9 cellular contexts compared by ENCODE assay signal in genomic region chr1:32755098-32755809, GRCh38. TPM values are rescaled to one million over a fixed set of nuclear protein-coding genes. Genes with fewer than 3 reads are reported as not detected.
A peak's percentile ranks its signal among the peaks of the same experiment; 100 is the strongest.
DNase-seq lines count a peak whose midpoint lies in the region; ATAC-seq and TF ChIP-seq lines count a peak whose summit lies in the region.
"Had no signal": no experiment of that assay in that cellular context is flagged by ENCODE, and none has a peak within 500 bp of the region (broad histone marks: within the 10 kb centered on the region; RNA-seq: fewer than 3 reads in every experiment).

No MANE protein-coding gene starts in this region.

- H3K79me2 ChIP-seq in PC-3 (ENCODE audit: low read length): peaks cover 66% of the 10 kb centered on the region
- peaks cover 25% of the 10 kb centered on the region for H3K79me2 ChIP-seq in mesendoderm (ENCODE audit: control insufficient read depth, insufficient read depth, low read length)

- peaks cover 10% of the 10 kb centered on the region for H3K79me1 ChIP-seq in mesendoderm (ENCODE audit: low read length)

- peak overlapping the region; percentile 29 for H3K27ac ChIP-seq in PC-3 (ENCODE audit: low read length)
- peak overlapping the region; percentile 48 for H3K27ac ChIP-seq in duodenal mucosa (ENCODE audit: low read depth, low read length)
- peak overlapping the region; percentile 41 for H3K27ac ChIP-seq in mesendoderm (ENCODE audit: low read depth, low read length)
- H3K27ac ChIP-seq in tibial nerve: peak overlapping the region in 3 of 4 donors; percentile 59 to 78 (median 77)

- no peaks in the 10 kb centered on the region for H3K9me3 ChIP-seq in PC-3 (ENCODE audit: low read length)
- no peaks in the 10 kb centered on the region for H3K9me3 ChIP-seq in duodenal mucosa (ENCODE audit: control insufficient read depth in 1 of 2, low read length in 2 of 2)
- H3K9me3 ChIP-seq in tibial nerve: no peaks in the 10 kb centered on the region

- H3K27me3 ChIP-seq in PC-3 (ENCODE audit: low read length) (no peaks in the 10 kb centered on the region), duodenal mucosa (ENCODE audit: control insufficient read depth in 1 of 2, insufficient read depth in 2 of 2, low read length in 2 of 2) (no peaks in the 10 kb centered on the region), mesendoderm (ENCODE audit: insufficient read depth, low read length, poor library complexity) (no peaks in the 10 kb centered on the region), tibial nerve (no peaks in the 10 kb centered on the region)

- H2BK5ac ChIP-seq in mesendoderm (ENCODE audit: low read length): peak overlapping the region; percentile 16

- H3K9me2 ChIP-seq in PC-3 (replicated peaks; ENCODE audit: low read length): no peaks in the 10 kb centered on the region

- no peak overlapping the region for H2AFZ ChIP-seq in PC-3 (ENCODE audit: low read length)

- H3K4me3 ChIP-seq in PC-3 (ENCODE audit: low read length) (peak overlapping the region; percentile 80), duodenal mucosa (ENCODE audit: low read depth in 1 of 2, low read length in 2 of 2) (no peak overlapping the region), mesendoderm (ENCODE audit: low read length) (peak overlapping the region; percentile 52), tibial nerve (peak overlapping the region in 2 of 4 donors; percentile 63 to 79)

- WGBS in mesendoderm (ENCODE audit: extremely low coverage, insufficient coverage, low lambda C conversion rate): no CpG with 5 or more reads among the region's 10 CpGs
- 44 to 52% methylated on average over 10 of the region's 10 CpGs for WGBS in tibial nerve, 2 donors

- H3K56ac ChIP-seq in mesendoderm (ENCODE audit: low read length): peak overlapping the region; percentile 86

- H3K36me3 ChIP-seq in PC-3 (ENCODE audit: low read depth, low read length): no peaks in the 10 kb centered on the region
- H3K36me3 ChIP-seq in duodenal mucosa (ENCODE audit: control insufficient read depth in 1 of 2, insufficient read depth in 2 of 2, low read length in 2 of 2): no peaks in the 10 kb centered on the region
- no peaks in the 10 kb centered on the region for H3K36me3 ChIP-seq in mesendoderm (ENCODE audit: control insufficient read depth, insufficient read depth, low read length)
- H3K36me3 ChIP-seq in tibial nerve: no peaks in the 10 kb centered on the region

- H2BK120ac ChIP-seq in mesendoderm (ENCODE audit: low read depth, low read length): no peak overlapping the region

- H3K4ac ChIP-seq in mesendoderm (ENCODE audit: low read depth, low read length): peak overlapping the region; percentile 59

- peaks cover 14% of the 10 kb centered on the region for H3F3A ChIP-seq in PC-3 (ENCODE audit: low read length, unreplicated experiment)

- no peak for TF ChIP-seq POLR2A in tibial nerve (IDR thresholded peaks at IDR 0.05)

- H2AK5ac ChIP-seq in mesendoderm (ENCODE audit: low read length): peak overlapping the region; percentile 54

- POLR2A ChIA-PET in PC-3 (lab: Charles Lee; ENCODE audit: unreplicated experiment): no interaction called here

- no peak overlapping the region for H4K5ac ChIP-seq in mesendoderm (ENCODE audit: low read length)

- peak overlapping the region; percentile 69 for H3K23ac ChIP-seq in mesendoderm (ENCODE audit: low read length)

- H3K4me2 ChIP-seq in PC-3 (ENCODE audit: low read length) (peak overlapping the region; percentile 86), mesendoderm (ENCODE audit: low read length) (peak overlapping the region; percentile 70)

- peaks cover 51% of the 10 kb centered on the region for H3K4me1 ChIP-seq in PC-3 (ENCODE audit: insufficient read depth, low read length)
- H3K4me1 ChIP-seq in duodenal mucosa (ENCODE audit: control insufficient read depth in 1 of 2, insufficient read depth in 2 of 2, low read length in 2 of 2): peaks cover 51 to 58% of the 10 kb centered on the region in 2 donors
- peaks cover 38% of the 10 kb centered on the region for H3K4me1 ChIP-seq in mesendoderm (ENCODE audit: control insufficient read depth, low read depth, low read length)
- H3K4me1 ChIP-seq in tibial nerve: peaks cover 0 to 44% (median 11%) of the 10 kb centered on the region in 4 donors

- peak overlapping the region; percentile 19 for H3K18ac ChIP-seq in mesendoderm (ENCODE audit: low read length)

- TF ChIP-seq CTCF in PC-3 (conservative IDR thresholded peaks at IDR 0.05; ENCODE audit: low read depth, low read length): no peak
- TF ChIP-seq CTCF in tibial nerve (IDR thresholded peaks at IDR 0.05): no peak

- CTCF ChIA-PET in PC-3 (lab: Charles Lee): no interaction called here

- DNase-seq in PC-3 (no peak), mesendoderm (peak; percentile 79), tibial nerve (ENCODE audit: low spot score in 2 of 2) (no peak), ecto neural progenitor cell (ENCODE audit: low spot score) (no peak), hepatic stellate cell (ENCODE audit: low spot score) (no peak)
- DNase-seq: SHP77 treated with DMSO at 0.1 percent for 48 hours; stimulated activated naive CD8-positive, alpha-beta T cell treated with anti-CD3 and anti-CD28 coated beads, Interleukin-15, Interleukin-2, amounts not matched to agents 100 U/mL and 50 U/mL, for 24 hours had no signal

- H3K9ac ChIP-seq in PC-3 (ENCODE audit: low read length) (peak overlapping the region; percentile 43), duodenal mucosa (ENCODE audit: low read depth in 1 of 2, low read length in 2 of 2) (peak overlapping the region in 1 of 2 donors; percentile 13), mesendoderm (ENCODE audit: low read length) (peak overlapping the region; percentile 76)

- no peaks in the 10 kb centered on the region for H4K20me1 ChIP-seq in PC-3 (ENCODE audit: low read length)

- no peak for ATAC-seq in PC-3
- no peak for ATAC-seq in HG03139 (IDR thresholded peaks at IDR 0.05; ENCODE audit: unreplicated experiment)

- H4K8ac ChIP-seq in mesendoderm (ENCODE audit: low read depth, low read length): no peak overlapping the region

- H2BK15ac ChIP-seq in mesendoderm (replicated peaks; ENCODE audit: low read depth): no peak overlapping the region

- BruUV-seq in PC-3 (replicated peaks; lab: Mats Ljungman, UMichigan): no TSS peak

- intact Hi-C loops in PC-3 (cut with micrococcal nuclease): no loop called here

- TF ChIP-seq EP300 in tibial nerve (IDR thresholded peaks at IDR 0.05): no peak

RNA-seq across cellular contexts. Expression of gene SYNC, which starts 52.7 kb away (rescaled TPM):
- 6.6 and 10.0 TPM in 2 replicates for total RNA-seq in PC-3 (2014; rRNA removed)
- 0.11 TPM for polyA plus RNA-seq in mesendoderm (2013, experiment 1 of 2)
- polyA plus RNA-seq in mesendoderm (2013, experiment 2 of 2): 0.06 TPM
- total RNA-seq in tibial nerve: 10 to 100 TPM; 10.2 to 31.2 (median 23.7) TPM

Comparison
In these comparisons a context has a peak if more than half of its experiments do, and no peak if none do; other contexts are left out.
1. H3K4me3 ChIP-seq: peak in PC-3 (single experiment) and mesendoderm (single experiment); none in duodenal mucosa (0 of 2).
2. Peak in every context shown above with its lines, with median percentiles within 50 percentile points of each other: H3K27ac ChIP-seq.